In the genomic region with DNA sequence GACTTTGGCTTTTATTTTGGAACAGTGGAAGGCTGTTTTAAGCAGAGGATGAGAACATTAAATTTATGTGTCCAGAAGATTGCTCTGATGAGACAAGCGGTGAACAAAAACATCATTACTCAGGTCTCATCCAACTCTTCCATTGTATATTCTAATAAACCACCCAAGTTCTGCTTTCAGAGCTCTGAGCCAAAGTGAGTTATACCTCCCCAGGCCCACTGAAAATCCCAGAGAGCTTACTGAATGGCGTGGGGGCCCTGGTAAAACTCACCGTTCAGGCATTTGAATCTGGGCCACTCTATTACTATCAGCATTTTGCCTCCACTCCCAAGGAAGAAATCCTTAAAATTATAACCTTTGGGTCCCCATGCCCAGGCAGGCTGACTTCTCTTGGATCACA, we compare ENCODE assay signal across 1 cellular context.
TF ChIP-seq lines count a peak whose summit lies in the region.

No MANE protein-coding gene starts in this region.

TF ChIP-seq in IMR-90, 13 proteins besides CTCF, POLR2A, EP300 and RAD21:
- TF ChIP-seq ELK1 (IDR thresholded peaks at IDR 0.05; ENCODE audit: borderline replicate concordance, low read depth, low read length) (no peak), MAZ (IDR thresholded peaks at IDR 0.05; ENCODE audit: borderline replicate concordance, low read depth, low read length) (no peak), BHLHE40 (IDR thresholded peaks at IDR 0.05; ENCODE audit: low read depth, low read length) (no peak), CHD1 (IDR thresholded peaks at IDR 0.05; ENCODE audit: low read depth, low read length) (no peak), SMC3 (IDR thresholded peaks at IDR 0.05; ENCODE audit: low read depth, low read length) (no peak), CEBPB (IDR thresholded peaks at IDR 0.05; ENCODE audit: low read depth, low read length) (no peak), MXI1 (IDR thresholded peaks at IDR 0.05; ENCODE audit: borderline replicate concordance, low read depth, low read length) (no peak), NFE2L2 (IDR thresholded peaks at IDR 0.05; ENCODE audit: low read depth, low read length) (no peak), MAFK (IDR thresholded peaks at IDR 0.05; ENCODE audit: low read depth, low read length) (no peak), RFX5 (IDR thresholded peaks at IDR 0.05; ENCODE audit: low read depth, low read length) (no peak), RCOR1 (IDR thresholded peaks at IDR 0.05; ENCODE audit: insufficient replicate concordance, low read length) (no peak), FOS (IDR thresholded peaks at IDR 0.05; ENCODE audit: low read depth, low read length) (no peak), USF2 (IDR thresholded peaks at IDR 0.05; ENCODE audit: low read depth, low read length) (no peak)
